ENCODE assay signal across 35 cellular contexts in genomic region chr20:14313621-14314020, GRCh38. TPM values are rescaled to one million over a fixed set of nuclear protein-coding genes. Genes with fewer than 3 reads are reported as not detected.
"Had no signal": no experiment of that assay in that cellular context is flagged by ENCODE, and none has a peak within 500 bp of the region (broad histone marks: within the 10 kb centered on the region; RNA-seq: fewer than 3 reads in every experiment).

No MANE protein-coding gene starts in this region.

- H3K27ac ChIP-seq: ascending aorta, breast epithelium, cardiac muscle cell, colonic mucosa, esophagus muscularis mucosa had no signal

- H3K9me3 ChIP-seq: ascending aorta, breast epithelium, colonic mucosa, esophagus muscularis mucosa had no signal

- FAIRE-seq: frontal cortex had no signal

- H3K36me3 Mint-ChIP-seq: activated CD4-positive, alpha-beta memory T cell treated with anti-CD3 and anti-CD28 coated beads for 36 hours; activated CD8-positive, alpha-beta memory T cell treated with anti-CD3 and anti-CD28 coated beads, Interleukin-2, amount 10 ng/mL, durations not matched to agents 7 days and 5 days; activated naive CD4-positive, alpha-beta T cell treated with anti-CD3 and anti-CD28 coated beads, Interleukin-2, amount 50 U/mL, for 24 hours; activated naive CD8-positive, alpha-beta T cell treated with anti-CD3 and anti-CD28 coated beads for 36 hours; brain had no signal

- H3K9me3 Mint-ChIP-seq: activated CD4-positive, alpha-beta T cell treated with anti-CD3 and anti-CD28 coated beads, Interleukin-2, amount 10 ng/mL, durations not matched to agents 24 days and 14 days; activated naive CD8-positive, alpha-beta T cell treated with anti-CD3 and anti-CD28 coated beads, Interleukin-2, amount 50 U/mL, for 24 hours; brain had no signal

- DNase-seq: activated CD4-positive, alpha-beta memory T cell treated with anti-CD3 and anti-CD28 coated beads for 36 hours; activated CD4-positive, alpha-beta T cell treated with anti-CD3 and anti-CD28 coated beads for 36 hours; activated CD4-positive, alpha-beta T cell treated with anti-CD3 and anti-CD28 coated beads, Interleukin-2, amount 10 ng/mL, durations not matched to agents 24 days and 14 days; activated CD4-positive, CD25-positive, alpha-beta regulatory T cell; activated CD4-positive, CD25-positive, alpha-beta regulatory T cell treated with anti-CD3 and anti-CD28 coated beads, Interleukin-2, amount 50 U/mL, for 72 hours; activated CD8-positive, alpha-beta memory T cell treated with anti-CD3 and anti-CD28 coated beads, Interleukin-2, amount 10 ng/mL, durations not matched to agents 7 days and 5 days; activated CD8-positive, alpha-beta memory T cell treated with anti-CD3 and anti-CD28 coated beads, Interleukin-2, amount 50 U/mL, for 4 hours; activated CD8-positive, alpha-beta T cell treated with anti-CD3 and anti-CD28 coated beads, Interleukin-2, amount 10 ng/mL, durations not matched to agents 7 days and 5 days; activated effector memory CD4-positive, alpha-beta T cell treated with anti-CD3 and anti-CD28 coated beads, Interleukin-2, amount 50 U/mL, for 16 hours; activated naive CD4-positive, alpha-beta T cell treated with anti-CD3 and anti-CD28 coated beads for 36 hours; activated naive CD8-positive, alpha-beta T cell treated with anti-CD3 and anti-CD28 coated beads for 36 hours; activated naive CD8-positive, alpha-beta T cell treated with anti-CD3 and anti-CD28 coated beads, Interleukin-2, amount 50 U/mL, for 24 hours; activated T-cell treated with anti-CD3 and anti-CD28 coated beads, Interleukin-2, amount 50 U/mL, for 1 hour; activated T-cell treated with anti-CD3 and anti-CD28 coated beads, Interleukin-2, amount 50 U/mL, for 48 hours; central memory CD4-positive, alpha-beta T cell; cerebellar nuclear complex; colonic mucosa; effector CD8-positive, alpha-beta T cell; erythroblast; foreskin fibroblast; head of caudate nucleus; hippocampal formation; T-helper 17 cell; T1000 had no signal

- H3K4me1 ChIP-seq: ascending aorta, breast epithelium, colonic mucosa had no signal

- H3K27me3 Mint-ChIP-seq: activated CD4-positive, alpha-beta memory T cell treated with anti-CD3 and anti-CD28 coated beads for 36 hours; activated CD4-positive, alpha-beta T cell treated with anti-CD3 and anti-CD28 coated beads for 36 hours; activated CD4-positive, alpha-beta T cell treated with anti-CD3 and anti-CD28 coated beads, Interleukin-2, amount 10 ng/mL, durations not matched to agents 24 days and 14 days; activated CD8-positive, alpha-beta memory T cell treated with anti-CD3 and anti-CD28 coated beads, Interleukin-2, amount 10 ng/mL, durations not matched to agents 7 days and 5 days; activated naive CD4-positive, alpha-beta T cell treated with anti-CD3 and anti-CD28 coated beads, Interleukin-2, amount 50 U/mL, for 24 hours; activated naive CD8-positive, alpha-beta T cell treated with anti-CD3 and anti-CD28 coated beads for 36 hours; activated naive CD8-positive, alpha-beta T cell treated with anti-CD3 and anti-CD28 coated beads, Interleukin-2, amount 50 U/mL, for 24 hours; brain; T-helper 17 cell had no signal

- H3K36me3 ChIP-seq: ascending aorta, breast epithelium, cardiac muscle cell, colonic mucosa, esophagus muscularis mucosa had no signal

- H3K27ac Mint-ChIP-seq: activated CD4-positive, alpha-beta memory T cell treated with anti-CD3 and anti-CD28 coated beads for 36 hours; activated CD4-positive, alpha-beta T cell treated with anti-CD3 and anti-CD28 coated beads for 36 hours; activated CD4-positive, alpha-beta T cell treated with anti-CD3 and anti-CD28 coated beads, Interleukin-2, amount 10 ng/mL, durations not matched to agents 24 days and 14 days; activated CD8-positive, alpha-beta memory T cell treated with anti-CD3 and anti-CD28 coated beads, Interleukin-2, amount 10 ng/mL, durations not matched to agents 7 days and 5 days; activated CD8-positive, alpha-beta T cell treated with anti-CD3 and anti-CD28 coated beads, Interleukin-2, amount 10 ng/mL, durations not matched to agents 7 days and 5 days; activated naive CD4-positive, alpha-beta T cell treated with anti-CD3 and anti-CD28 coated beads for 36 hours; activated naive CD4-positive, alpha-beta T cell treated with anti-CD3 and anti-CD28 coated beads, Interleukin-2, amount 50 U/mL, for 24 hours; activated naive CD8-positive, alpha-beta T cell treated with anti-CD3 and anti-CD28 coated beads for 36 hours; activated naive CD8-positive, alpha-beta T cell treated with anti-CD3 and anti-CD28 coated beads, Interleukin-2, amount 50 U/mL, for 24 hours; activated T-helper 1 cell treated with anti-CD3 and anti-CD28 coated beads, Interleukin-12 subunit alpha, Interleukin-12 subunit beta, Interleukin-2, Interleukin-4 antibody, amounts not matched to agents 30 ng/mL and 10 ng/mL and 1 ng/mL, durations not matched to agents 14 hours and 24 hours and 36 hours; activated T-helper 2 cell treated with anti-CD3 and anti-CD28 coated beads, Interferon-gamma antibody, Interleukin-2, Interleukin-4, amounts not matched to agents 10 μg/mL and 5 μg/mL and 100 μg/mL, durations not matched to agents 14 hours and 24 hours and 36 hours; brain; T-helper 17 cell; T-helper 2 cell treated with Interferon-gamma antibody and Interleukin-4, amounts not matched to agents 5 μg/mL and 100 μg/mL, for 36 hours had no signal

- H3K4me3 Mint-ChIP-seq: activated CD4-positive, alpha-beta memory T cell treated with anti-CD3 and anti-CD28 coated beads for 36 hours; activated CD4-positive, alpha-beta T cell treated with anti-CD3 and anti-CD28 coated beads for 36 hours; activated CD4-positive, alpha-beta T cell treated with anti-CD3 and anti-CD28 coated beads, Interleukin-2, amount 10 ng/mL, durations not matched to agents 24 days and 14 days; activated CD8-positive, alpha-beta memory T cell treated with anti-CD3 and anti-CD28 coated beads, Interleukin-2, amount 10 ng/mL, durations not matched to agents 7 days and 5 days; activated CD8-positive, alpha-beta T cell treated with anti-CD3 and anti-CD28 coated beads, Interleukin-2, amount 10 ng/mL, durations not matched to agents 7 days and 5 days; activated naive CD4-positive, alpha-beta T cell treated with anti-CD3 and anti-CD28 coated beads for 36 hours; activated naive CD4-positive, alpha-beta T cell treated with anti-CD3 and anti-CD28 coated beads, Interleukin-2, amount 50 U/mL, for 24 hours; activated naive CD8-positive, alpha-beta T cell treated with anti-CD3 and anti-CD28 coated beads for 36 hours; activated naive CD8-positive, alpha-beta T cell treated with anti-CD3 and anti-CD28 coated beads, Interleukin-2, amount 50 U/mL, for 24 hours; activated T-helper 1 cell treated with anti-CD3 and anti-CD28 coated beads, Interleukin-12 subunit alpha, Interleukin-12 subunit beta, Interleukin-2, Interleukin-4 antibody, amounts not matched to agents 30 ng/mL and 10 ng/mL and 1 ng/mL, durations not matched to agents 14 hours and 24 hours and 36 hours; brain; T-helper 17 cell; T-helper 2 cell treated with Interferon-gamma antibody and Interleukin-4, amounts not matched to agents 5 μg/mL and 100 μg/mL, for 36 hours had no signal

- ATAC-seq: activated CD4-positive, alpha-beta T cell treated with anti-CD3 and anti-CD28 coated beads for 36 hours; activated CD8-positive, alpha-beta memory T cell treated with anti-CD3 and anti-CD28 coated beads, Interleukin-2, amount 10 ng/mL, durations not matched to agents 7 days and 5 days; activated CD8-positive, alpha-beta T cell treated with anti-CD3 and anti-CD28 coated beads, Interleukin-2, amount 10 ng/mL, durations not matched to agents 7 days and 5 days; activated naive CD8-positive, alpha-beta T cell treated with anti-CD3 and anti-CD28 coated beads, Interleukin-2, amount 50 U/mL, for 24 hours; T-helper 17 cell had no signal

- H3K27me3 ChIP-seq: ascending aorta, breast epithelium, cardiac muscle cell, colonic mucosa, esophagus muscularis mucosa had no signal

- H3K4me3 ChIP-seq: ascending aorta, breast epithelium, cardiac muscle cell, colonic mucosa, esophagus muscularis mucosa had no signal

- H3K4me1 Mint-ChIP-seq: activated CD4-positive, alpha-beta T cell treated with anti-CD3 and anti-CD28 coated beads for 36 hours; activated CD4-positive, alpha-beta T cell treated with anti-CD3 and anti-CD28 coated beads, Interleukin-2, amount 10 ng/mL, durations not matched to agents 24 days and 14 days; activated CD8-positive, alpha-beta memory T cell treated with anti-CD3 and anti-CD28 coated beads, Interleukin-2, amount 10 ng/mL, durations not matched to agents 7 days and 5 days; activated naive CD4-positive, alpha-beta T cell treated with anti-CD3 and anti-CD28 coated beads, Interleukin-2, amount 50 U/mL, for 24 hours; activated naive CD8-positive, alpha-beta T cell treated with anti-CD3 and anti-CD28 coated beads for 36 hours; activated naive CD8-positive, alpha-beta T cell treated with anti-CD3 and anti-CD28 coated beads, Interleukin-2, amount 50 U/mL, for 24 hours; T-helper 17 cell had no signal

RNA-seq across cellular contexts. Expression of gene FLRT3, which starts 23.8 kb away (rescaled TPM):
- total RNA-seq: activated CD4-positive, alpha-beta memory T cell treated with anti-CD3 and anti-CD28 coated beads for 36 hours; activated CD4-positive, alpha-beta T cell treated with anti-CD3 and anti-CD28 coated beads for 36 hours; activated CD4-positive, alpha-beta T cell treated with anti-CD3 and anti-CD28 coated beads, Interleukin-2, amount 10 ng/mL, durations not matched to agents 24 days and 14 days; activated CD8-positive, alpha-beta memory T cell treated with anti-CD3 and anti-CD28 coated beads for 36 hours; activated CD8-positive, alpha-beta memory T cell treated with anti-CD3 and anti-CD28 coated beads, Interleukin-2, amount 10 ng/mL, durations not matched to agents 7 days and 5 days; activated CD8-positive, alpha-beta T cell treated with anti-CD3 and anti-CD28 coated beads, Interleukin-2, amount 10 ng/mL, durations not matched to agents 7 days and 5 days; activated naive CD4-positive, alpha-beta T cell treated with anti-CD3 and anti-CD28 coated beads for 36 hours; activated naive CD8-positive, alpha-beta T cell treated with anti-CD3 and anti-CD28 coated beads for 36 hours; activated T-helper 1 cell treated with anti-CD3 and anti-CD28 coated beads, Interleukin-12 subunit alpha, Interleukin-12 subunit beta, Interleukin-2, Interleukin-4 antibody, amounts not matched to agents 30 ng/mL and 10 ng/mL and 1 ng/mL, durations not matched to agents 14 hours and 24 hours and 36 hours; activated T-helper 2 cell treated with anti-CD3 and anti-CD28 coated beads, Interferon-gamma antibody, Interleukin-2, Interleukin-4, amounts not matched to agents 10 μg/mL and 5 μg/mL and 100 μg/mL, durations not matched to agents 14 hours and 24 hours and 36 hours; ascending aorta; T-helper 17 cell had no signal
